In genomic region chr17:46978489-46979022, GRCh38 we compare ENCODE assay signal across 8 cellular contexts. TPM values are rescaled to one million over a fixed set of nuclear protein-coding genes. Genes with fewer than 3 reads are reported as not detected.
DNase-seq lines count a peak whose midpoint lies in the region; ATAC-seq and TF ChIP-seq lines count a peak whose summit lies in the region.

No MANE protein-coding gene starts in this region.

- H3K4me2 ChIP-seq in GM23248 (ENCODE audit: unreplicated experiment), result peak overlapping the region; percentile 68

- ATAC-seq in GM18867 (IDR thresholded peaks at IDR 0.05; ENCODE audit: unreplicated experiment) (no peak), GM18502 (IDR thresholded peaks at IDR 0.05; ENCODE audit: poor library complexity, unreplicated experiment) (no peak), GM19035 (IDR thresholded peaks at IDR 0.05; ENCODE audit: unreplicated experiment) (no peak), HG03521 (IDR thresholded peaks at IDR 0.05; ENCODE audit: unreplicated experiment) (no peak)

- in situ Hi-C loops in GM23248 (cut with MboI), result no loop called here

- WGBS in GM23248 (ENCODE audit: low coverage in 1 of 2, low lambda C conversion rate in 2 of 2, missing lambda C conversion rate in 2 of 2), 2 experiments, result 1 to 2% methylated on average over 41 to 63 of the region's 67 CpGs
- under 1% methylated on average over 65 of the region's 67 CpGs for WGBS in prostate gland

- no peaks in the 10 kb centered on the region for H3K36me3 ChIP-seq in GM23248 (ENCODE audit: low read depth)
- no peaks in the 10 kb centered on the region for H3K36me3 ChIP-seq in prostate gland

- no peaks in the 10 kb centered on the region for H4K20me1 ChIP-seq in GM23248 (ENCODE audit: insufficient read depth)

- TF ChIP-seq CTCF in WI38 (IDR thresholded peaks at IDR 0.05; ENCODE audit: low read depth, low read length), result no peak
- TF ChIP-seq CTCF in foreskin fibroblast (IDR thresholded peaks at IDR 0.05; ENCODE audit: low read depth, low read length), result no peak
- no peak for TF ChIP-seq CTCF in prostate gland (IDR thresholded peaks at IDR 0.05)

- no peak for TF ChIP-seq POLR2A in prostate gland (IDR thresholded peaks at IDR 0.05)

- peak; percentile 31 for DNase-seq in GM23248
- peak in 1 of 2 donors; percentile 30 for DNase-seq in foreskin fibroblast
- no peak for DNase-seq in prostate gland (ENCODE audit: low spot score)

- intact Hi-C loops in prostate gland (cut with DNase I), result no loop called here

- no peaks in the 10 kb centered on the region for H3K9me2 ChIP-seq in GM23248 (ENCODE audit: insufficient read depth)

- H3K4me1 ChIP-seq in GM23248 (ENCODE audit: insufficient read depth) (no peaks in the 10 kb centered on the region), prostate gland (replicated peaks) (peaks cover 3% of the 10 kb centered on the region)

- peak overlapping the region; percentile 67 for H2AFZ ChIP-seq in GM23248

- H3K79me2 ChIP-seq in GM23248 (ENCODE audit: insufficient read depth), result no peaks in the 10 kb centered on the region

- no peak overlapping the region for H3K9ac ChIP-seq in GM23248

- H3F3A ChIP-seq in GM23248 (ENCODE audit: insufficient read depth), result no peaks in the 10 kb centered on the region

- H3K27ac ChIP-seq in GM23248 (no peak overlapping the region), prostate gland (no peak overlapping the region)

- H3K27me3 ChIP-seq in GM23248 (replicated peaks; ENCODE audit: insufficient read depth) (peaks cover 34% of the 10 kb centered on the region), prostate gland (replicated peaks; ENCODE audit: insufficient read depth) (no peaks in the 10 kb centered on the region)

- H3K4me3 ChIP-seq in GM23248 (peak overlapping the region; percentile 62), WI38 (ENCODE audit: low read depth, low read length) (peak overlapping the region; percentile 56), foreskin fibroblast (ENCODE audit: low read depth in 1 of 2, low read length in 2 of 2) (peak overlapping the region; percentile 20 to 38), prostate gland (peak overlapping the region; percentile 34 to 46)

- no peaks in the 10 kb centered on the region for H3K9me3 ChIP-seq in GM23248 (ENCODE audit: low read depth)
- no peaks in the 10 kb centered on the region for H3K9me3 ChIP-seq in prostate gland

RNA-seq across cellular contexts. Expression of gene RPRML, which starts 0.5 kb away (rescaled TPM):
- total RNA-seq in GM23248 (2014; rRNA removed; shearing (Covaris generic)), result not detected in 2 replicates
- not detected in 2 replicates for polyA plus RNA-seq in GM23248 (2016; fragmentation: Nextera tagmentation; extraction: Ambion mirVana)
- total RNA-seq in prostate gland, result 1 to 10 TPM in 1 of 2 donors, not detected in 1; 2.2 TPM

RNA-seq across cellular contexts. Expression of gene GOSR2, which starts 55.6 kb away (rescaled TPM):
- 47.9 and 48.1 TPM in 2 replicates for total RNA-seq in GM23248 (2014; rRNA removed; shearing (Covaris generic))
- 61.4 and 67.1 TPM in 2 replicates for polyA plus RNA-seq in GM23248 (2016; fragmentation: Nextera tagmentation; extraction: Ambion mirVana)
- 10 to 100 TPM; 40.0 to 61.4 TPM for total RNA-seq in prostate gland
